Comparison of ENCODE assay signal across 7 cellular contexts in the genomic region with DNA sequence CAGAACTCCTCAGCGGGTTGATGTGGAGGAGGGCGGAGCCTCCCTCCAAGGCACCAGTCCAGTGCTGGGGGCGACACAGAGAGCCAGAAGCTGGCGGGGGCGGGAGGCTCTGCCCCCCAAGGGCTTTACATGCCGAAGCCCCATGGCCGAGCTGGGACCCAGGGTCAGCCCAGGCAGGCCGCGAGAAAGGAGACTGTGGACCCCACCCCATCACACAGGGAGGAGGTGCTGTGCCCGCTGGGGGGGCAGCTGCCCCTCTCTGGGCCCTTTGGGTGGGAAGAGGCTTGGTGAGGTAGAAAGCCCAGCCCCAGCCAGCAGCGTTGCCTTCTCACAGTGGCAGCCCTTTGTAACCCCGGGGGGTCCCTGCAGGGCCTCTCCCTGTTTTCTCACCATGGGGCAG.
DNase-seq lines count a peak whose midpoint lies in the region; FAIRE-seq and TF ChIP-seq lines count a peak whose summit lies in the region.
"Not testable (repeated sequence)": the region's sequence is repeated elsewhere in the genome, so short reads cannot be mapped to it uniquely, and the experiment has no call there.

No MANE protein-coding gene starts in this region.

- in situ Hi-C loops in astrocyte of the cerebellum (cut with HindIII; ENCODE audit: low sequenced_read_pairs) = not testable (repeated sequence)

- not testable (repeated sequence) for H3K36me3 ChIP-seq in kidney (ENCODE audit: control insufficient read depth in 1 of 2, insufficient read depth in 2 of 2, low read length in 2 of 2); testis (ENCODE audit: low read depth, missing control alignments)

- not testable (repeated sequence) for TF ChIP-seq POLR2A in testis (IDR thresholded peaks at IDR 0.05)

- H3K9ac ChIP-seq in kidney (ENCODE audit: low read length in 2 of 2) = not testable (repeated sequence)

- intact Hi-C loops in kidney (cut with DNase I); posterior vena cava (cut with DNase I); testis (cut with DNase I; ENCODE audit: low total_unique reads): not testable (repeated sequence)

- not testable (repeated sequence) for FAIRE-seq in kidney (lab: Jason Lieb, UNC)

- TF ChIP-seq CTCF in HFF-Myc (IDR thresholded peaks at IDR 0.05; ENCODE audit: low read depth, low read length, missing control alignments); astrocyte of the cerebellum (IDR thresholded peaks at IDR 0.05; ENCODE audit: low read depth, low read length, missing control alignments); cardiac fibroblast (IDR thresholded peaks at IDR 0.05; ENCODE audit: low read depth, low read length); fibroblast of the aortic adventitia (IDR thresholded peaks at IDR 0.05; ENCODE audit: insufficient read depth, low read length); kidney (IDR thresholded peaks at IDR 0.05; ENCODE audit: borderline replicate concordance, extremely low read depth, insufficient read depth); testis (IDR thresholded peaks at IDR 0.05): not testable (repeated sequence)

- not testable (repeated sequence) for DNase-seq in HFF-Myc (ENCODE audit: extremely low read depth, low read depth); astrocyte of the cerebellum (ENCODE audit: low read depth); cardiac fibroblast (ENCODE audit: low read depth in 2 of 2); fibroblast of the aortic adventitia (ENCODE audit: low read depth)
- DNase-seq in kidney (peak; percentile 41), posterior vena cava (ENCODE audit: low spot score) (peak; percentile 16), testis (peak; percentile 8)

- H3K27ac ChIP-seq in kidney (ENCODE audit: low read depth in 2 of 2, low read length in 2 of 2); testis: not testable (repeated sequence)

- no CpG with 5 or more reads among the region's 12 CpGs for WGBS in testis, 2 donors

- H3K4me3 ChIP-seq in HFF-Myc (replicated peaks; ENCODE audit: low read depth, low read length) = 0 out of 2 replicates have a peak overlapping the region, but pooled peaks have one; percentile 19
- peak overlapping the region; percentile 24 for H3K4me3 ChIP-seq in astrocyte of the cerebellum (ENCODE audit: low read depth, low read length)
- H3K4me3 ChIP-seq in cardiac fibroblast (replicated peaks in 1 of 2; ENCODE audit: low read depth in 2 of 2, low read length in 2 of 2) = peak overlapping the region; percentile 38 to 42
- peak overlapping the region; percentile 53 for H3K4me3 ChIP-seq in fibroblast of the aortic adventitia (ENCODE audit: low read depth, low read length)
- H3K4me3 ChIP-seq in kidney (ENCODE audit: low read length in 2 of 2); testis: not testable (repeated sequence)

- H3K4me1 ChIP-seq in kidney (ENCODE audit: control insufficient read depth in 1 of 2, insufficient read depth in 1 of 2, low read depth in 1 of 2, low read length in 2 of 2); testis: not testable (repeated sequence)

- H3K9me3 ChIP-seq in kidney (ENCODE audit: control insufficient read depth in 1 of 2, low read length in 2 of 2); testis: not testable (repeated sequence)

- not testable (repeated sequence) for H3K27me3 ChIP-seq in testis
